In genomic region chr3:28348637-28349396, GRCh38 we compare ENCODE assay signal across 1 cellular context.
TF ChIP-seq lines count a peak whose summit lies in the region.

AZI2 (minus strand) TSS chr3:28348824; CDS start chr3:28340617, 8,207 bp downstream.
ZCWPW2 (plus strand) TSS chr3:28348721; CDS start chr3:28413069, 64,348 bp downstream.

TF ChIP-seq in HepG2, 621 proteins besides CTCF, POLR2A, EP300 and RAD21 (continued from another document and continues in another):
- TF ChIP-seq TIGD3 (CRISPR knock-in tag; IDR thresholded peaks at IDR 0.05; ENCODE audit: borderline replicate concordance) (no peak), RFX3 (CRISPR knock-in tag; IDR thresholded peaks at IDR 0.05) (no peak), NFRKB (IDR thresholded peaks at IDR 0.05) (no peak), GPN1 (CRISPR knock-in tag; IDR thresholded peaks at IDR 0.05; ENCODE audit: borderline replicate concordance) (no peak), ZFP36L1 (CRISPR knock-in tag; IDR thresholded peaks at IDR 0.05) (0 out of 2 replicates have a peak, but pooled peaks have one; percentile 62), ERF (CRISPR knock-in tag; IDR thresholded peaks at IDR 0.05) (0 out of 2 replicates have a peak, but pooled peaks have one; percentile 56), ZNF580 (CRISPR knock-in tag; IDR thresholded peaks at IDR 0.05; ENCODE audit: borderline replicate concordance, low read depth) (peak; percentile 75), KDM5B (CRISPR knock-in tag; IDR thresholded peaks at IDR 0.05; ENCODE audit: borderline replicate concordance) (peak; percentile 86), THAP7 (CRISPR knock-in tag; IDR thresholded peaks at IDR 0.05) (peak; percentile 53; the same call in 1 of the 2 replicates), TMF1 (CRISPR knock-in tag; IDR thresholded peaks at IDR 0.05; ENCODE audit: low read depth) (0 out of 2 replicates have a peak, but pooled peaks have one; percentile 57), SSRP1 (CRISPR knock-in tag; IDR thresholded peaks at IDR 0.05) (no peak), ZNF414 (CRISPR knock-in tag; IDR thresholded peaks at IDR 0.05) (peak; percentile 41; the same call in 1 of the 2 replicates), ARNT (IDR thresholded peaks at IDR 0.05) (no peak), MYPOP (CRISPR knock-in tag; IDR thresholded peaks at IDR 0.05) (peak; percentile 51), CSRNP2 (CRISPR knock-in tag; conservative IDR thresholded peaks at IDR 0.05; ENCODE audit: low read depth) (no peak), ZNF75D (CRISPR knock-in tag; IDR thresholded peaks at IDR 0.05; ENCODE audit: borderline replicate concordance) (peak; percentile 86; the same call in 1 of the 2 replicates), ZNF891 (CRISPR knock-in tag; IDR thresholded peaks at IDR 0.05) (0 out of 2 replicates have a peak, but pooled peaks have one; percentile 60), AHDC1 (CRISPR knock-in tag; IDR thresholded peaks at IDR 0.05; ENCODE audit: borderline replicate concordance) (peak; percentile 66; the same call in 1 of the 2 replicates), SMARCC2 (IDR thresholded peaks at IDR 0.05) (no peak), ATF2 (CRISPR knock-in tag; IDR thresholded peaks at IDR 0.05) (peak; percentile 71), NR3C1 (CRISPR knock-in tag; IDR thresholded peaks at IDR 0.05) (no peak), FOXP4 (CRISPR knock-in tag; IDR thresholded peaks at IDR 0.05) (peak; percentile 58; the same call in 1 of the 2 replicates), ZC3H4 (CRISPR knock-in tag; IDR thresholded peaks at IDR 0.05; ENCODE audit: borderline replicate concordance) (no peak), ZNF570 (CRISPR knock-in tag; IDR thresholded peaks at IDR 0.05; ENCODE audit: borderline replicate concordance) (no peak), ZSCAN20 (CRISPR knock-in tag; IDR thresholded peaks at IDR 0.05; ENCODE audit: borderline replicate concordance) (peak; percentile 42; the same call in 1 of the 2 replicates), ZNF264 (CRISPR knock-in tag; IDR thresholded peaks at IDR 0.05) (peak; percentile 51; the same call in 1 of the 2 replicates), PLRG1 (conservative IDR thresholded peaks at IDR 0.05) (no peak), CBX1 (IDR thresholded peaks at IDR 0.05; ENCODE audit: low read depth) (no peak), RFX1 (IDR thresholded peaks at IDR 0.05) (peak; percentile 15; the same call in 1 of the 2 replicates), ZNF792 (CRISPR knock-in tag; IDR thresholded peaks at IDR 0.05) (peak; percentile 51), NFE2 (CRISPR knock-in tag; IDR thresholded peaks at IDR 0.05) (no peak), ZNF34 (CRISPR knock-in tag; IDR thresholded peaks at IDR 0.05; ENCODE audit: borderline replicate concordance) (no peak), PITX1 (CRISPR knock-in tag; IDR thresholded peaks at IDR 0.05) (peak; percentile 62; the same call in 1 of the 2 replicates), SNAPC5 (CRISPR knock-in tag; IDR thresholded peaks at IDR 0.05; ENCODE audit: borderline replicate concordance) (no peak), ZSCAN30 (CRISPR knock-in tag; IDR thresholded peaks at IDR 0.05) (no peak), HMGA1 (CRISPR knock-in tag; conservative IDR thresholded peaks at IDR 0.05) (no peak), KLF12 (CRISPR knock-in tag; IDR thresholded peaks at IDR 0.05; ENCODE audit: borderline replicate concordance) (peak; percentile 23; the same call in 1 of the 2 replicates), ZNF362 (CRISPR knock-in tag; IDR thresholded peaks at IDR 0.05; ENCODE audit: borderline replicate concordance) (peak; percentile 48; the same call in 1 of the 2 replicates), HNRNPL (IDR thresholded peaks at IDR 0.05; ENCODE audit: low read depth, low read length) (0 out of 2 replicates have a peak, but pooled peaks have one; percentile 38), MTF1 (CRISPR knock-in tag; IDR thresholded peaks at IDR 0.05) (peak; percentile 67; the same call in 1 of the 2 replicates), ATF1 (CRISPR knock-in tag; IDR thresholded peaks at IDR 0.05) (peak; percentile 67)
